ENCODE assay signal across 1 cellular context in genomic region chr10:29998142-29998808, GRCh38.
A peak's percentile ranks its signal among the peaks of the same experiment; 100 is the strongest.
TF ChIP-seq lines count a peak whose summit lies in the region.

No MANE protein-coding gene starts in this region.

TF ChIP-seq in HepG2, 621 proteins besides CTCF, POLR2A, EP300 and RAD21 (continued from another document):
- TF ChIP-seq BCL6 (CRISPR knock-in tag; IDR thresholded peaks at IDR 0.05) = 0 out of 2 replicates have a peak, but pooled peaks have one; percentile 26
- no peak for TF ChIP-seq SRY (CRISPR knock-in tag; IDR thresholded peaks at IDR 0.05)
- TF ChIP-seq RFXAP (CRISPR knock-in tag; IDR thresholded peaks at IDR 0.05; ENCODE audit: borderline replicate concordance) = no peak
- TF ChIP-seq NFRKB (IDR thresholded peaks at IDR 0.05) = no peak
- TF ChIP-seq ZNF513 (CRISPR knock-in tag; conservative IDR thresholded peaks at IDR 0.05) = no peak
- no peak for TF ChIP-seq HHEX (CRISPR knock-in tag; IDR thresholded peaks at IDR 0.05)
- no peak for TF ChIP-seq ZNF235 (CRISPR knock-in tag; IDR thresholded peaks at IDR 0.05; ENCODE audit: borderline replicate concordance)
- TF ChIP-seq BHLHE40 (IDR thresholded peaks at IDR 0.05; ENCODE audit: low read length) = no peak
- no peak for TF ChIP-seq SOX5 (CRISPR knock-in tag; IDR thresholded peaks at IDR 0.05; ENCODE audit: borderline replicate concordance)
- no peak for TF ChIP-seq ZNF780A (CRISPR knock-in tag; IDR thresholded peaks at IDR 0.05)
- no peak for TF ChIP-seq ZNF253 (CRISPR knock-in tag; IDR thresholded peaks at IDR 0.05; ENCODE audit: borderline replicate concordance)
- TF ChIP-seq TEAD2 (CRISPR knock-in tag; IDR thresholded peaks at IDR 0.05) = no peak
- no peak for TF ChIP-seq ZNF607 (CRISPR knock-in tag; IDR thresholded peaks at IDR 0.05; ENCODE audit: borderline replicate concordance)
- TF ChIP-seq MYNN (CRISPR knock-in tag; IDR thresholded peaks at IDR 0.05; ENCODE audit: low read depth) = no peak
- no peak for TF ChIP-seq CEBPZ (IDR thresholded peaks at IDR 0.05; ENCODE audit: low read length)
- TF ChIP-seq GMEB1 (CRISPR knock-in tag; IDR thresholded peaks at IDR 0.05; ENCODE audit: borderline replicate concordance) = no peak
- TF ChIP-seq FOXA3 (CRISPR knock-in tag; IDR thresholded peaks at IDR 0.05) = 0 out of 2 replicates have a peak, but pooled peaks have one; percentile 33
- TF ChIP-seq ZNF282 (IDR thresholded peaks at IDR 0.05; ENCODE audit: partially characterized antibody) = no peak
- no peak for TF ChIP-seq GZF1 (CRISPR knock-in tag; IDR thresholded peaks at IDR 0.05)
- TF ChIP-seq SRSF1 (optimal IDR thresholded peaks at IDR 0.05; ENCODE audit: low read depth, low read length) = no peak
- TF ChIP-seq FLYWCH1 (CRISPR knock-in tag; IDR thresholded peaks at IDR 0.05) = no peak
- TF ChIP-seq BCL3 (CRISPR knock-in tag; IDR thresholded peaks at IDR 0.05) = no peak
- no peak for TF ChIP-seq RERE (CRISPR knock-in tag; IDR thresholded peaks at IDR 0.05; ENCODE audit: low read depth)
- no peak for TF ChIP-seq RARA (CRISPR knock-in tag; IDR thresholded peaks at IDR 0.05)
